In genomic region chr7:105345003-105345402, GRCh38 we compare ENCODE assay signal across 18 cellular contexts. TPM values are rescaled to one million over a fixed set of nuclear protein-coding genes. Genes with fewer than 3 reads are reported as not detected.
DNase-seq lines count a peak whose midpoint lies in the region; ATAC-seq and TF ChIP-seq lines count a peak whose summit lies in the region.
"Had no signal": no experiment of that assay in that cellular context is flagged by ENCODE, and none has a peak within 500 bp of the region (broad histone marks: within the 10 kb centered on the region; RNA-seq: fewer than 3 reads in every experiment).

No MANE protein-coding gene starts in this region.

- 0 out of 2 replicates have a peak, but pooled peaks cover 8% of the 10 kb centered on the region for H3F3A ChIP-seq in MM.1S (ENCODE audit: insufficient read depth, low read length)

- no peak for ATAC-seq in stimulated activated memory B cell treated with anti-CD40 and anti-IgM and Interleukin-4, amounts not matched to agents 10 μg/mL and 1 μg/mL and 100 μg/mL, for 72 hours
- ATAC-seq in Right ventricle myocardium superior (ENCODE audit: poor library complexity): no peak
- ATAC-seq: body of pancreas had no signal

- H3K36me3 Mint-ChIP-seq in activated T-cell treated with anti-CD3 and anti-CD28 coated beads, Interleukin-2, amount 50 U/mL, for 24 hours (ENCODE audit: low read depth): no peaks in the 10 kb centered on the region
- H3K36me3 Mint-ChIP-seq in activated naive CD8-positive, alpha-beta T cell treated with anti-CD3 and anti-CD28 coated beads for 36 hours: peaks cover 1% of the 10 kb centered on the region
- no peaks in the 10 kb centered on the region for H3K36me3 Mint-ChIP-seq in stimulated activated memory B cell treated with anti-CD40 and anti-IgM and Interleukin-4, amounts not matched to agents 10 μg/mL and 1 μg/mL and 100 μg/mL, for 72 hours

- no peaks in the 10 kb centered on the region for H3K27me3 ChIP-seq in MM.1S (replicated peaks; ENCODE audit: insufficient read depth, low read length)
- H3K27me3 ChIP-seq: body of pancreas had no signal

- peaks cover 60% of the 10 kb centered on the region for H3K4me1 Mint-ChIP-seq in activated T-cell treated with anti-CD3 and anti-CD28 coated beads, Interleukin-2, amount 50 U/mL, for 24 hours (ENCODE audit: low read depth)
- H3K4me1 Mint-ChIP-seq in activated naive CD8-positive, alpha-beta T cell treated with anti-CD3 and anti-CD28 coated beads for 36 hours: peaks cover 47% of the 10 kb centered on the region
- H3K4me1 Mint-ChIP-seq in stimulated activated memory B cell treated with anti-CD40 and anti-IgM and Interleukin-4, amounts not matched to agents 10 μg/mL and 1 μg/mL and 100 μg/mL, for 72 hours: peaks cover 43% of the 10 kb centered on the region

- no peak overlapping the region for H3K4me3 ChIP-seq in MM.1S (ENCODE audit: low read length)
- H3K4me3 ChIP-seq: body of pancreas had no signal

- DNase-seq in activated T-cell treated with anti-CD3 and anti-CD28 coated beads, Interleukin-2, amount 50 U/mL, for 24 hours: no peak
- no peak for DNase-seq in activated T-cell treated with anti-CD3 and anti-CD28 coated beads, Interleukin-2, amount 50 U/mL, for 1 hour
- no peak for DNase-seq in MM.1S
- DNase-seq in activated naive CD8-positive, alpha-beta T cell treated with anti-CD3 and anti-CD28 coated beads for 36 hours: no peak
- DNase-seq in DMS114 treated with DMSO at 0.1 percent for 48 hours (lab: John Stamatoyannopoulos, UW; ENCODE audit: unreplicated experiment): no peak
- DNase-seq in ecto neural progenitor cell (ENCODE audit: low spot score): no peak
- DNase-seq in Right ventricle myocardium superior: no peak
- DNase-seq: dermis blood vessel endothelial cell; foreskin melanocyte; NCI-H146; NCI-H226; NK-92 treated with Interleukin-12 subunit alpha and Interleukin-12 subunit beta, amount 100 ng/mL, for 24 hours; nucleus accumbens; stimulated activated CD4-positive, alpha-beta T cell treated with anti-CD3 and anti-CD28 coated beads, Interleukin-12 subunit alpha, Interleukin-12 subunit beta, amount 100 ng/mL, for 4 hours; stimulated activated naive CD4-positive, alpha-beta T cell; trophoblast cell had no signal

- H3K9me2 ChIP-seq in MM.1S (replicated peaks; ENCODE audit: insufficient read depth, low read length): no peaks in the 10 kb centered on the region

- H3K27ac ChIP-seq in MM.1S (ENCODE audit: low read length): no peak overlapping the region; the same call in 1 of the 2 replicates
- H3K27ac ChIP-seq: body of pancreas had no signal

- H3K27me3 Mint-ChIP-seq in activated T-cell treated with anti-CD3 and anti-CD28 coated beads, Interleukin-2, amount 50 U/mL, for 24 hours: no peaks in the 10 kb centered on the region
- no peaks in the 10 kb centered on the region for H3K27me3 Mint-ChIP-seq in activated naive CD8-positive, alpha-beta T cell treated with anti-CD3 and anti-CD28 coated beads for 36 hours
- H3K27me3 Mint-ChIP-seq in stimulated activated memory B cell treated with anti-CD40 and anti-IgM and Interleukin-4, amounts not matched to agents 10 μg/mL and 1 μg/mL and 100 μg/mL, for 72 hours: no peaks in the 10 kb centered on the region

- H3K4me3 Mint-ChIP-seq in activated T-cell treated with anti-CD3 and anti-CD28 coated beads, Interleukin-2, amount 50 U/mL, for 24 hours: no peak overlapping the region
- H3K4me3 Mint-ChIP-seq in activated naive CD8-positive, alpha-beta T cell treated with anti-CD3 and anti-CD28 coated beads for 36 hours: no peak overlapping the region
- no peak overlapping the region for H3K4me3 Mint-ChIP-seq in stimulated activated memory B cell treated with anti-CD40 and anti-IgM and Interleukin-4, amounts not matched to agents 10 μg/mL and 1 μg/mL and 100 μg/mL, for 72 hours

- intact Hi-C loops in Right ventricle myocardium superior (cut with DNase I): no loop called here

- no peaks in the 10 kb centered on the region for H3K9me3 ChIP-seq in MM.1S (replicated peaks; ENCODE audit: insufficient read depth, low read length)
- H3K9me3 ChIP-seq: body of pancreas had no signal

- no peak overlapping the region for H3K9ac ChIP-seq in MM.1S (ENCODE audit: low read length)

- no peak overlapping the region for H2AFZ ChIP-seq in MM.1S (ENCODE audit: low read length)

- H3K9me3 Mint-ChIP-seq in activated T-cell treated with anti-CD3 and anti-CD28 coated beads, Interleukin-2, amount 50 U/mL, for 24 hours: no peaks in the 10 kb centered on the region
- H3K9me3 Mint-ChIP-seq in activated naive CD8-positive, alpha-beta T cell treated with anti-CD3 and anti-CD28 coated beads for 36 hours: no peaks in the 10 kb centered on the region
- H3K9me3 Mint-ChIP-seq in stimulated activated memory B cell treated with anti-CD40 and anti-IgM and Interleukin-4, amounts not matched to agents 10 μg/mL and 1 μg/mL and 100 μg/mL, for 72 hours: no peaks in the 10 kb centered on the region

- peaks cover 93% of the 10 kb centered on the region for H3K79me2 ChIP-seq in MM.1S (ENCODE audit: low read length)

- H4K20me1 ChIP-seq in MM.1S (ENCODE audit: insufficient read depth, low read length): no peaks in the 10 kb centered on the region

- TF ChIP-seq CTCF in MM.1S (IDR thresholded peaks at IDR 0.05; ENCODE audit: low read length): no peak

- H3K36me3 ChIP-seq in MM.1S (replicated peaks; ENCODE audit: insufficient read depth, low read length): no peaks in the 10 kb centered on the region

- peak overlapping the region; percentile 25 for H3K4me2 ChIP-seq in MM.1S (ENCODE audit: low read depth, low read length)

- H3K27ac Mint-ChIP-seq in activated T-cell treated with anti-CD3 and anti-CD28 coated beads, Interleukin-2, amount 50 U/mL, for 24 hours: peak overlapping the region; percentile 53
- H3K27ac Mint-ChIP-seq in activated naive CD8-positive, alpha-beta T cell treated with anti-CD3 and anti-CD28 coated beads for 36 hours: peak overlapping the region; percentile 40
- H3K27ac Mint-ChIP-seq in stimulated activated memory B cell treated with anti-CD40 and anti-IgM and Interleukin-4, amounts not matched to agents 10 μg/mL and 1 μg/mL and 100 μg/mL, for 72 hours: peak overlapping the region; percentile 74

- H3K4me1 ChIP-seq in MM.1S (ENCODE audit: low read length): peaks cover 22% of the 10 kb centered on the region

RNA-seq across cellular contexts. Expression of gene SRPK2, which starts 43.7 kb away (rescaled TPM):
- 10 to 100 TPM; 38.2 to 38.8 TPM for total RNA-seq in activated naive CD8-positive, alpha-beta T cell treated with anti-CD3 and anti-CD28 coated beads for 36 hours
- total RNA-seq in Right ventricle myocardium superior: 28.8 TPM
